1 cellular context compared by ENCODE assay signal in the genomic region with DNA sequence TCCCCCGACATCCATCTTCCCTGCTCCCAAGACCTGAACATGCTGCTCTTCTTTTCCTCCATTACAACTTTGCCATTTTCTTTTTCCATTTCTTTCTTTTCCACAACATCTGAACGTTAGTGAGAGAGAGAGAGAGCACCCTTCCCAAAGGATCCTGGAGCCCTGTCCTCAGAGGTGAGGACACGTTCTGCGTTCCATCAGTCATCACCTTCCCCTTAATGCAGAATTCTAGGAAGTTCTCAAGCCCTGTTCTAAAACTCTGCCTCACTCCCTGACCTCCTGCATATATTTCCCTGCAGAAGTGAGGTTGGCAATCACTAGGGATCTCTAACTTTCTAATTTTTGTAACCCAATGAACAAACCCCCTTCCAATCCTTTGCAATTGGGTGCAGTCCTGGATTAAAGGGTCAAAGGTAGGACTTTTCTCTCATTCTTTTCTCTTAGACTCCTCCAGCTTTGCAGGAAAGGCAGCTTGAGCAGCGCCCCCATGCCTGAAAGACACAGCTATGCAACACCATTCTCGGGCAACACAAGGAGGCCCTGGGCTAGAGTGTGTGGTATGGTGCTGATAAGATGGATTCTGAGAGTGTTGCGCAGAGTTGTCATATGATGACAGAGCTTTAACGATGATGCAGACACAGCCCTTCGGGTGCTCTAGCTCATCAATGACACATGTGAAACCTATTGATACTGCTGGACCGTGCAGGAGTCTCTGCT.
TF ChIP-seq lines count a peak whose summit lies in the region.

No MANE protein-coding gene starts in this region.

TF ChIP-seq in GM23338, 12 proteins besides CTCF, POLR2A, EP300 and RAD21 (continued from another document):
- TF ChIP-seq, protein P1, sequence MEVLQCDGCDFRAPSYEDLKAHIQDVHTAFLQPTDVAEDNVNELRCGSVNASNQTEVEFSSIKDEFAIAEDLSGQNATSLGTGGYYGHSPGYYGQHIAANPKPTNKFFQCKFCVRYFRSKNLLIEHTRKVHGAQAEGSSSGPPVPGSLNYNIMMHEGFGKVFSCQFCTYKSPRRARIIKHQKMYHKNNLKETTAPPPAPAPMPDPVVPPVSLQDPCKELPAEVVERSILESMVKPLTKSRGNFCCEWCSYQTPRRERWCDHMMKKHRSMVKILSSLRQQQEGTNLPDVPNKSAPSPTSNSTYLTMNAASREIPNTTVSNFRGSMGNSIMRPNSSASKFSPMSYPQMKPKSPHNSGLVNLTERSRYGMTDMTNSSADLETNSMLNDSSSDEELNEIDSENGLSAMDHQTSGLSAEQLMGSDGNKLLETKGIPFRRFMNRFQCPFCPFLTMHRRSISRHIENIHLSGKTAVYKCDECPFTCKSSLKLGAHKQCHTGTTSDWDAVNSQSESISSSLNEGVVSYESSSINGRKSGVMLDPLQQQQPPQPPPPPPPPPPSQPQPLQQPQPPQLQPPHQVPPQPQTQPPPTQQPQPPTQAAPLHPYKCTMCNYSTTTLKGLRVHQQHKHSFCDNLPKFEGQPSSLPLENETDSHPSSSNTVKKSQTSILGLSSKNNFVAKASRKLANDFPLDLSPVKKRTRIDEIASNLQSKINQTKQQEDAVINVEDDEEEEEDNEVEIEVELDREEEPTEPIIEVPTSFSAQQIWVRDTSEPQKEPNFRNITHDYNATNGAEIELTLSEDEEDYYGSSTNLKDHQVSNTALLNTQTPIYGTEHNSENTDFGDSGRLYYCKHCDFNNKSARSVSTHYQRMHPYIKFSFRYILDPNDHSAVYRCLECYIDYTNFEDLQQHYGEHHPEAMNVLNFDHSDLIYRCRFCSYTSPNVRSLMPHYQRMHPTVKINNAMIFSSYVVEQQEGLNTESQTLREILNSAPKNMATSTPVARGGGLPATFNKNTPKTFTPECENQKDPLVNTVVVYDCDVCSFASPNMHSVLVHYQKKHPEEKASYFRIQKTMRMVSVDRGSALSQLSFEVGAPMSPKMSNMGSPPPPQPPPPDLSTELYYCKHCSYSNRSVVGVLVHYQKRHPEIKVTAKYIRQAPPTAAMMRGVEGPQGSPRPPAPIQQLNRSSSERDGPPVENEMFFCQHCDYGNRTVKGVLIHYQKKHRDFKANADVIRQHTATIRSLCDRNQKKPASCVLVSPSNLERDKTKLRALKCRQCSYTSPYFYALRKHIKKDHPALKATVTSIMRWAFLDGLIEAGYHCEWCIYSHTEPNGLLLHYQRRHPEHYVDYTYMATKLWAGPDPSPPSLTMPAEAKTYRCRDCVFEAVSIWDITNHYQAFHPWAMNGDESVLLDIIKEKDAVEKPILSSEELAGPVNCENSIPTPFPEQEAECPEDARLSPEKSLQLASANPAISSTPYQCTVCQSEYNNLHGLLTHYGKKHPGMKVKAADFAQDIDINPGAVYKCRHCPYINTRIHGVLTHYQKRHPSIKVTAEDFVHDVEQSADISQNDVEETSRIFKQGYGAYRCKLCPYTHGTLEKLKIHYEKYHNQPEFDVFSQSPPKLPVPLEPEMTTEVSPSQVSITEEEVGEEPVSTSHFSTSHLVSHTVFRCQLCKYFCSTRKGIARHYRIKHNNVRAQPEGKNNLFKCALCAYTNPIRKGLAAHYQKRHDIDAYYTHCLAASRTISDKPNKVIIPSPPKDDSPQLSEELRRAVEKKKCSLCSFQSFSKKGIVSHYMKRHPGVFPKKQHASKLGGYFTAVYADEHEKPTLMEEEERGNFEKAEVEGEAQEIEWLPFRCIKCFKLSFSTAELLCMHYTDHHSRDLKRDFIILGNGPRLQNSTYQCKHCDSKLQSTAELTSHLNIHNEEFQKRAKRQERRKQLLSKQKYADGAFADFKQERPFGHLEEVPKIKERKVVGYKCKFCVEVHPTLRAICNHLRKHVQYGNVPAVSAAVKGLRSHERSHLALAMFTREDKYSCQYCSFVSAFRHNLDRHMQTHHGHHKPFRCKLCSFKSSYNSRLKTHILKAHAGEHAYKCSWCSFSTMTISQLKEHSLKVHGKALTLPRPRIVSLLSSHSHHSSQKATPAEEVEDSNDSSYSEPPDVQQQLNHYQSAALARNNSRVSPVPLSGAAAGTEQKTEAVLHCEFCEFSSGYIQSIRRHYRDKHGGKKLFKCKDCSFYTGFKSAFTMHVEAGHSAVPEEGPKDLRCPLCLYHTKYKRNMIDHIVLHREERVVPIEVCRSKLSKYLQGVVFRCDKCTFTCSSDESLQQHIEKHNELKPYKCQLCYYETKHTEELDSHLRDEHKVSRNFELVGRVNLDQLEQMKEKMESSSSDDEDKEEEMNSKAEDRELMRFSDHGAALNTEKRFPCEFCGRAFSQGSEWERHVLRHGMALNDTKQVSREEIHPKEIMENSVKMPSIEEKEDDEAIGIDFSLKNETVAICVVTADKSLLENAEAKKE (CRISPR knock-in tag; IDR thresholded peaks at IDR 0.05), result no peak
- TF ChIP-seq, protein P2, sequence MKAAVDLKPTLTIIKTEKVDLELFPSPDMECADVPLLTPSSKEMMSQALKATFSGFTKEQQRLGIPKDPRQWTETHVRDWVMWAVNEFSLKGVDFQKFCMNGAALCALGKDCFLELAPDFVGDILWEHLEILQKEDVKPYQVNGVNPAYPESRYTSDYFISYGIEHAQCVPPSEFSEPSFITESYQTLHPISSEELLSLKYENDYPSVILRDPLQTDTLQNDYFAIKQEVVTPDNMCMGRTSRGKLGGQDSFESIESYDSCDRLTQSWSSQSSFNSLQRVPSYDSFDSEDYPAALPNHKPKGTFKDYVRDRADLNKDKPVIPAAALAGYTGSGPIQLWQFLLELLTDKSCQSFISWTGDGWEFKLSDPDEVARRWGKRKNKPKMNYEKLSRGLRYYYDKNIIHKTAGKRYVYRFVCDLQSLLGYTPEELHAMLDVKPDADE (IDR thresholded peaks at IDR 0.05), result no peak
- no peak for TF ChIP-seq NANOG (IDR thresholded peaks at IDR 0.05; ENCODE audit: borderline replicate concordance)
